ENCODE assay signal across 5 cellular contexts in genomic region chr11:544817-545166, GRCh38.
"Had no signal": no experiment of that assay in that cellular context is flagged by ENCODE, and none has a peak within 500 bp of the region (broad histone marks: within the 10 kb centered on the region; RNA-seq: fewer than 3 reads in every experiment).

No MANE protein-coding gene starts in this region.

- H3K4me3 Mint-ChIP-seq: GM23338, H9 had no signal

- DNase-seq: H9, HCEC 1CT, IMR-90, KBM-7 had no signal

- H3K4me2 ChIP-seq: GM23338 had no signal

- H3K27ac Mint-ChIP-seq: GM23338, H9 had no signal

- H3K4me1 Mint-ChIP-seq: GM23338 had no signal

- H3K4me3 ChIP-seq: GM23338 had no signal

- H2AFZ ChIP-seq: GM23338 had no signal

- H3K9me3 Mint-ChIP-seq: GM23338 had no signal
